ENCODE assay signal across 12 cellular contexts in genomic region chr4:779555-779954, GRCh38. TPM values are rescaled to one million over a fixed set of nuclear protein-coding genes. Genes with fewer than 3 reads are reported as not detected.
DNase-seq lines count a peak whose midpoint lies in the region; ATAC-seq and TF ChIP-seq lines count a peak whose summit lies in the region.
"Had no signal": no experiment of that assay in that cellular context is flagged by ENCODE, and none has a peak within 500 bp of the region (broad histone marks: within the 10 kb centered on the region; RNA-seq: fewer than 3 reads in every experiment).

No MANE protein-coding gene starts in this region.

- no peak overlapping the region for H3K9ac ChIP-seq in endodermal cell (ENCODE audit: extremely low read depth, low read length, poor library complexity, severe bottlenecking)
- H3K9ac ChIP-seq: KMS-11 had no signal

- CTCF ChIA-PET in Caco-2 (lab: Charles Lee): no interaction called here

- 0 out of 2 replicates have a peak, but pooled peaks have one; percentile 19 for TF ChIP-seq POLR2A in Raji (IDR thresholded peaks at IDR 0.05; ENCODE audit: insufficient read depth, low read depth, low read length)

- peak overlapping the region; percentile 89 for H3K4me3 ChIP-seq in endodermal cell (ENCODE audit: low read length)
- peak overlapping the region; percentile 100 for H3K4me3 ChIP-seq in psoas muscle
- H3K4me3 ChIP-seq in Caco-2 (ENCODE audit: low read depth, low read length): no peak overlapping the region

- H3K4me1 ChIP-seq in endodermal cell (ENCODE audit: control insufficient read depth, insufficient read depth, low read length) (no peaks in the 10 kb centered on the region), psoas muscle (peaks cover 16% of the 10 kb centered on the region), Caco-2 (peaks cover 11% of the 10 kb centered on the region)

- WGBS in endodermal cell (ENCODE audit: insufficient coverage in 1 of 2, insufficient read length in 1 of 2), 2 experiments: 93 to 100% methylated on average over 2 of the region's 2 CpGs
- 86 to 93% (median 91%) methylated on average over 2 of the region's 2 CpGs for WGBS in psoas muscle, 3 donors

- H3K27ac ChIP-seq in endodermal cell (ENCODE audit: low read depth, low read length) (no peak overlapping the region), psoas muscle (no peak overlapping the region)
- H3K27ac ChIP-seq: KMS-11 had no signal

- ATAC-seq in activated T-cell treated with anti-CD3 and anti-CD28 coated beads, Interleukin-2, amount 50 U/mL, for 4 hours: no peak
- ATAC-seq in psoas muscle (no peak), GM19463 (IDR thresholded peaks at IDR 0.05; ENCODE audit: unreplicated experiment) (no peak), HG02884 (IDR thresholded peaks at IDR 0.05; ENCODE audit: unreplicated experiment) (no peak)

- peaks cover 27% of the 10 kb centered on the region for H3K36me3 Mint-ChIP-seq in activated T-cell treated with anti-CD3 and anti-CD28 coated beads, Interleukin-2, amount 50 U/mL, for 4 hours (ENCODE audit: insufficient read depth)
- H3K36me3 Mint-ChIP-seq in endodermal cell (ENCODE audit: low read depth) (peaks cover 59% of the 10 kb centered on the region), Caco-2 (ENCODE audit: insufficient read depth, unreplicated experiment) (peaks cover 89% of the 10 kb centered on the region)

- BruUV-seq in Caco-2 (replicated peaks; lab: Mats Ljungman, UMichigan): no TSS peak

- H3K9me3 ChIP-seq in endodermal cell (ENCODE audit: control insufficient read depth, low read length) (peaks cover 17% of the 10 kb centered on the region), psoas muscle (no peaks in the 10 kb centered on the region), Caco-2 (no peaks in the 10 kb centered on the region)

- H3K27me3 ChIP-seq in endodermal cell (ENCODE audit: control insufficient read depth, insufficient read depth, low read length, poor library complexity, severe bottlenecking) (peaks cover 16% of the 10 kb centered on the region), psoas muscle (ENCODE audit: insufficient read depth in 3 of 3, low read length in 2 of 3) (peaks cover 0 to 1% (median 0%) of the 10 kb centered on the region in 3 donors), Caco-2 (replicated peaks; ENCODE audit: control insufficient read depth, insufficient read depth, low read length) (no peaks in the 10 kb centered on the region)

- TF ChIP-seq CTCF in endodermal cell (conservative IDR thresholded peaks at IDR 0.05) (no peak), psoas muscle (IDR thresholded peaks at IDR 0.05) (no peak), Caco-2 (IDR thresholded peaks at IDR 0.05; ENCODE audit: insufficient read depth in 1 of 2, low read depth in 1 of 2, low read length in 1 of 2, severe bottlenecking in 1 of 2, unreplicated experiment in 1 of 2) (no peak)

- H3K4me1 Mint-ChIP-seq in activated T-cell treated with anti-CD3 and anti-CD28 coated beads, Interleukin-2, amount 50 U/mL, for 4 hours (ENCODE audit: low read depth): peaks cover 57% of the 10 kb centered on the region
- H3K4me1 Mint-ChIP-seq in endodermal cell: peaks cover 16% of the 10 kb centered on the region
- H3K4me1 Mint-ChIP-seq in Caco-2 (ENCODE audit: low read depth, unreplicated experiment): peaks cover 32% of the 10 kb centered on the region

- no peaks in the 10 kb centered on the region for H3K9me3 Mint-ChIP-seq in activated T-cell treated with anti-CD3 and anti-CD28 coated beads, Interleukin-2, amount 50 U/mL, for 4 hours
- H3K9me3 Mint-ChIP-seq in endodermal cell (peaks cover 3% of the 10 kb centered on the region), Caco-2 (ENCODE audit: unreplicated experiment) (no peaks in the 10 kb centered on the region)

- intact Hi-C loops in psoas muscle (cut with DNase I) (no loop called here), Caco-2 (cut with micrococcal nuclease; ENCODE audit: unreplicated experiment) (no loop called here)

- peak overlapping the region; percentile 88 for H3K4me3 Mint-ChIP-seq in activated T-cell treated with anti-CD3 and anti-CD28 coated beads, Interleukin-2, amount 50 U/mL, for 4 hours
- H3K4me3 Mint-ChIP-seq in endodermal cell (peak overlapping the region; percentile 81), Caco-2 (ENCODE audit: unreplicated experiment) (no peak overlapping the region)

- DNase-seq in activated T-cell treated with anti-CD3 and anti-CD28 coated beads, Interleukin-2, amount 50 U/mL, for 4 hours: no peak
- DNase-seq in activated T-cell treated with anti-CD3 and anti-CD28 coated beads, Interleukin-2, amount 50 U/mL, for 48 hours: no peak
- DNase-seq in endodermal cell: no peak
- peak in 1 of 2 donors; percentile 39 for DNase-seq in psoas muscle
- DNase-seq in Caco-2: no peak
- DNase-seq: activated CD4-positive, alpha-beta T cell treated with anti-CD3 and anti-CD28 coated beads for 48 hours; H7; NCI-H2227 treated with DMSO at 0.1 percent for 48 hours had no signal

- peak overlapping the region; percentile 66 for H3K27ac Mint-ChIP-seq in endodermal cell
- no peak overlapping the region for H3K27ac Mint-ChIP-seq in Caco-2 (ENCODE audit: unreplicated experiment)

- H3K36me3 ChIP-seq in endodermal cell (ENCODE audit: control insufficient read depth, insufficient read depth, low read length) (peaks cover 61% of the 10 kb centered on the region), psoas muscle (ENCODE audit: insufficient read depth in 1 of 2, low read depth in 1 of 2) (peaks cover 3 to 44% of the 10 kb centered on the region in 2 donors), Caco-2 (ENCODE audit: control insufficient read depth, insufficient read depth, low read length) (peaks cover 4% of the 10 kb centered on the region)

- peaks cover 6% of the 10 kb centered on the region for H3K27me3 Mint-ChIP-seq in activated T-cell treated with anti-CD3 and anti-CD28 coated beads, Interleukin-2, amount 50 U/mL, for 4 hours (ENCODE audit: low read depth)
- H3K27me3 Mint-ChIP-seq in endodermal cell (ENCODE audit: insufficient read depth) (peaks cover 20% of the 10 kb centered on the region), Caco-2 (ENCODE audit: insufficient read depth, unreplicated experiment) (no peaks in the 10 kb centered on the region)

- POLR2A ChIA-PET in Caco-2 (lab: Charles Lee): no interaction called here

RNA-seq across cellular contexts. Expression of gene CPLX1, which starts 46.4 kb away (rescaled TPM):
- 1 to 10 TPM in 1 of 3 donors, under 1 TPM in 2; 0.50 to 1.0 (median 0.58) TPM for total RNA-seq in activated T-cell treated with anti-CD3 and anti-CD28 coated beads, Interleukin-2, amount 50 U/mL, for 4 hours
- total RNA-seq in endodermal cell (1 to 10 TPM; 1.0 to 1.9 TPM), psoas muscle (1 to 10 TPM; 1.3 to 1.6 (median 1.5) TPM), Caco-2 (2022) (20.5 and 20.9 TPM in 2 replicates)
- 0.36 TPM for polyA plus RNA-seq in endodermal cell (2013, experiment 1 of 2)
- polyA plus RNA-seq in endodermal cell (2013, experiment 2 of 2): 1.0 TPM
- polyA plus RNA-seq in psoas muscle: 1 to 10 TPM in 1 of 3 donors, under 1 TPM in 2; 0.44 to 2.3 (median 0.66) TPM
